ENCODE assay signal across 8 cellular contexts in genomic region chr1:209202826-209203439, GRCh38.
DNase-seq lines count a peak whose midpoint lies in the region; ATAC-seq and TF ChIP-seq lines count a peak whose summit lies in the region.

No MANE protein-coding gene starts in this region.

- 0 to 1% methylated on average over 4 of the region's 4 CpGs for WGBS in lower leg skin, 2 donors

- DNase-seq in SIG-M5 treated with dmso at 0.1 percent for 504 hours (lab: John Stamatoyannopoulos, UW; ENCODE audit: unreplicated experiment), result peak; percentile 31
- DNase-seq in SIG-M5 (lab: John Stamatoyannopoulos, UW), result no peak
- DNase-seq in Kasumi-1 (lab: John Stamatoyannopoulos, UW), result peak; percentile 35 to 48
- DNase-seq in SK-MEL-5 (ENCODE audit: low read depth, low spot score), result peak; percentile 73
- DNase-seq in fibroblast of mammary gland (ENCODE audit: low read depth), result peak; percentile 67
- DNase-seq in retina, result peak; percentile 55
- DNase-seq in lower leg skin (ENCODE audit: low spot score in 2 of 2), result no peak

- in situ Hi-C loops in SK-MEL-5 (cut with HindIII; ENCODE audit: low pct_unique_long_range_greater_than_20kb, low sequenced_read_pairs), result no loop called here

- ATAC-seq in GM18870 (IDR thresholded peaks at IDR 0.05; ENCODE audit: unreplicated experiment), result no peak

- H3K4me3 ChIP-seq in fibroblast of mammary gland (ENCODE audit: control insufficient read depth, low read depth, low read length) (no peak overlapping the region), lower leg skin (ENCODE audit: low read depth, poor library complexity, severe bottlenecking) (no peak overlapping the region)

- intact Hi-C loops in lower leg skin (cut with DNase I; ENCODE audit: low total_unique reads), result no loop called here

- TF ChIP-seq CTCF in fibroblast of mammary gland (conservative IDR thresholded peaks at IDR 0.05; ENCODE audit: control insufficient read depth, insufficient read depth, low read depth, low read length) (peak; percentile 74), lower leg skin (IDR thresholded peaks at IDR 0.05) (no peak)

- TF ChIP-seq POLR2A in lower leg skin (IDR thresholded peaks at IDR 0.05), result no peak

Comparison
In these comparisons a context has a peak if more than half of its experiments do, and no peak if none do; other contexts are left out.
1. DNase-seq: peak in SIG-M5 treated with dmso at 0.1 percent for 504 hours (single experiment), Kasumi-1 (2 of 2), SK-MEL-5 (single experiment), fibroblast of mammary gland (single experiment) and retina (single experiment); none in SIG-M5 (single experiment) and lower leg skin (0 of 2).